ENCODE assay signal across 17 cellular contexts in genomic region chr6:33752139-33753015, GRCh38. TPM values are rescaled to one million over a fixed set of nuclear protein-coding genes. Genes with fewer than 3 reads are reported as not detected.
A peak's percentile ranks its signal among the peaks of the same experiment; 100 is the strongest.
DNase-seq lines count a peak whose midpoint lies in the region; ATAC-seq, FAIRE-seq and TF ChIP-seq lines count a peak whose summit lies in the region.
"Had no signal": no experiment of that assay in that cellular context is flagged by ENCODE, and none has a peak within 500 bp of the region (broad histone marks: within the 10 kb centered on the region; RNA-seq: fewer than 3 reads in every experiment).

No MANE protein-coding gene starts in this region.

- H3K9ac ChIP-seq in HepG2 (ENCODE audit: insufficient read depth, low read depth, low read length), result no peak overlapping the region
- no peak overlapping the region for H3K9ac ChIP-seq in endodermal cell (ENCODE audit: extremely low read depth, low read length, poor library complexity, severe bottlenecking)

- DNase-seq in HepG2 (ENCODE audit: low spot score) (no peak), right lobe of liver (no peak), NCI-H345 treated with DMSO at 0.1 percent for 48 hours (lab: John Stamatoyannopoulos, UW; ENCODE audit: unreplicated experiment) (peak; percentile 96), endodermal cell (no peak), H54 (ENCODE audit: insufficient read length, low spot score) (no peak), esophagus muscularis mucosa (ENCODE audit: extremely low spot score) (no peak)
- DNase-seq: activated CD4-positive, alpha-beta T cell treated with anti-CD3 and anti-CD28 coated beads, Interleukin-2, amount 50 U/mL, for 1 hour; activated effector memory CD4-positive, alpha-beta T cell treated with Interleukin-2 at 50 U/mL for 16 hours; NCI-H774 had no signal

- no peak for TF ChIP-seq RAD21 in HepG2 (CRISPR knock-in tag; IDR thresholded peaks at IDR 0.05)

- BruUV-seq in HepG2 (replicated peaks; lab: Mats Ljungman, UMichigan), result no TSS peak

- no peaks in the 10 kb centered on the region for H3K79me2 ChIP-seq in HepG2 (ENCODE audit: insufficient read depth, low read length)

- no peaks in the 10 kb centered on the region for H3K36me3 ChIP-seq in HepG2 (replicated peaks in 1 of 2; ENCODE audit: control insufficient read depth in 1 of 2, insufficient read depth in 2 of 2, low read length in 2 of 2)
- no peaks in the 10 kb centered on the region for H3K36me3 ChIP-seq in right lobe of liver
- no peaks in the 10 kb centered on the region for H3K36me3 ChIP-seq in endodermal cell (ENCODE audit: control insufficient read depth, insufficient read depth, low read length)
- no peaks in the 10 kb centered on the region for H3K36me3 ChIP-seq in esophagus muscularis mucosa

- 19% methylated on average over 6 of the region's 7 CpGs for WGBS in HepG2 (ENCODE audit: low lambda C conversion rate)
- 80% methylated on average over 1 of the region's 7 CpGs for WGBS in right lobe of liver (ENCODE audit: insufficient coverage, low coverage, low lambda C conversion rate, missing lambda C conversion rate)
- 89 to 94% methylated on average over 6 to 7 of the region's 7 CpGs for WGBS in endodermal cell (ENCODE audit: insufficient coverage in 1 of 2, insufficient read length in 1 of 2), 2 experiments
- WGBS in esophagus muscularis mucosa, result 87% methylated on average over 6 of the region's 7 CpGs

- H3K4me3 Mint-ChIP-seq in endodermal cell, result no peak overlapping the region

- no peak for FAIRE-seq in HepG2 (lab: Jason Lieb, UNC)
- FAIRE-seq in H54 (lab: Jason Lieb, UNC), result no peak

- no peaks in the 10 kb centered on the region for H3K36me3 Mint-ChIP-seq in endodermal cell (ENCODE audit: low read depth)

- no peak for TF ChIP-seq EP300 in HepG2 (IDR thresholded peaks at IDR 0.05; ENCODE audit: low read depth in 2 of 2, low read length in 2 of 2)
- TF ChIP-seq EP300 in HepG2 (CRISPR knock-in tag; IDR thresholded peaks at IDR 0.05; ENCODE audit: borderline replicate concordance), result no peak
- TF ChIP-seq EP300 in esophagus muscularis mucosa (IDR thresholded peaks at IDR 0.05), result no peak

- CTCF ChIA-PET in HepG2 (lab: Yijun Ruan, JAX; ENCODE audit: low intra/inter-chr PET ratio, low total read pairs), result no interaction called here

- no peaks in the 10 kb centered on the region for H3K9me3 Mint-ChIP-seq in endodermal cell

- 0 out of 2 replicates have a peak overlapping the region, but pooled peaks have one; percentile 3 for H3K4me2 ChIP-seq in HepG2 (ENCODE audit: low read depth, low read length)

- in situ Hi-C loops in HepG2 (cut with HindIII; ENCODE audit: extremely low pct_ligation_motif_present, low pct_unique_long_range_greater_than_20kb), result no loop called here

- TF ChIP-seq CTCF in HepG2 (CRISPR knock-in tag; IDR thresholded peaks at IDR 0.05), result no peak
- no peak for TF ChIP-seq CTCF in right lobe of liver (IDR thresholded peaks at IDR 0.05)
- no peak for TF ChIP-seq CTCF in endodermal cell (conservative IDR thresholded peaks at IDR 0.05)
- no peak for TF ChIP-seq CTCF in esophagus muscularis mucosa (IDR thresholded peaks at IDR 0.05)

- H3K27me3 Mint-ChIP-seq in endodermal cell (ENCODE audit: insufficient read depth), result peaks cover 6% of the 10 kb centered on the region

- H2AFZ ChIP-seq in HepG2 (ENCODE audit: low read length), result no peak overlapping the region

- H3K27me3 ChIP-seq in HepG2 (ENCODE audit: control insufficient read depth in 1 of 2, insufficient read depth in 2 of 2, low read length in 2 of 2) (peaks cover 4 to 25% of the 10 kb centered on the region in 2 experiments; a peak in 4 of 5 replicates), right lobe of liver (no peaks in the 10 kb centered on the region), endodermal cell (ENCODE audit: control insufficient read depth, insufficient read depth, low read length, poor library complexity, severe bottlenecking) (no peaks in the 10 kb centered on the region), esophagus muscularis mucosa (peaks cover 0 to 6% (median 1%) of the 10 kb centered on the region in 4 donors)

- H3K4me1 Mint-ChIP-seq in endodermal cell, result peaks cover 33% of the 10 kb centered on the region

- ATAC-seq in HepG2 (peak; percentile 33), right lobe of liver (no peak), GM18861 (IDR thresholded peaks at IDR 0.05; ENCODE audit: unreplicated experiment) (no peak), GM18520 (IDR thresholded peaks at IDR 0.05; ENCODE audit: unreplicated experiment) (no peak)

- TF ChIP-seq POLR2A in HepG2 (IDR thresholded peaks at IDR 0.05; ENCODE audit: insufficient read depth in 1 of 2, low read depth in 2 of 2, low read length in 2 of 2), result no peak
- no peak for TF ChIP-seq POLR2A in right lobe of liver (IDR thresholded peaks at IDR 0.05)
- TF ChIP-seq POLR2A in H54 (IDR thresholded peaks at IDR 0.05; ENCODE audit: low read depth, low read length), result no peak
- no peak for TF ChIP-seq POLR2A in esophagus muscularis mucosa (IDR thresholded peaks at IDR 0.05; ENCODE audit: low read depth)

- H3K4me1 ChIP-seq in HepG2 (ENCODE audit: insufficient read depth, low read length) (peaks cover 32% of the 10 kb centered on the region), right lobe of liver (peaks cover 0 to 17% (median 4%) of the 10 kb centered on the region in 4 donors), endodermal cell (ENCODE audit: control insufficient read depth, insufficient read depth, low read length) (peaks cover 23% of the 10 kb centered on the region), esophagus muscularis mucosa (no peaks in the 10 kb centered on the region)

- no peak overlapping the region for H3K27ac Mint-ChIP-seq in endodermal cell

- no peak overlapping the region for H3K27ac ChIP-seq in HepG2 (ENCODE audit: extremely low read length, insufficient read depth, low read length)
- H3K27ac ChIP-seq in right lobe of liver, result no peak overlapping the region
- peak overlapping the region; percentile 55 for H3K27ac ChIP-seq in endodermal cell (ENCODE audit: low read depth, low read length)
- H3K27ac ChIP-seq in esophagus muscularis mucosa (replicated peaks in 1 of 4), result no peak overlapping the region
- H3K27ac ChIP-seq: epithelial cell of prostate had no signal

- POLR2A ChIA-PET in HepG2 (lab: Yijun Ruan, JAX), result interaction anchor here (2.3 to 2.5 kb wide), 2 partner anchors 8 to 41 kb away, joined by 17 to 39 read pairs; partner anchors contain the start of gene UQCC2

- H3K4me3 ChIP-seq in HepG2 (replicated peaks in 1 of 3; ENCODE audit: insufficient read depth in 1 of 3, low read depth in 2 of 3, low read length in 3 of 3) (no peak overlapping the region), right lobe of liver (no peak overlapping the region), endodermal cell (ENCODE audit: low read length) (no peak overlapping the region), esophagus muscularis mucosa (no peak overlapping the region)

- H3K9me3 ChIP-seq in HepG2 (ENCODE audit: low read length), result no peaks in the 10 kb centered on the region
- H3K9me3 ChIP-seq in right lobe of liver, result no peaks in the 10 kb centered on the region
- no peaks in the 10 kb centered on the region for H3K9me3 ChIP-seq in endodermal cell (ENCODE audit: control insufficient read depth, low read length)
- H3K9me3 ChIP-seq in esophagus muscularis mucosa, result no peaks in the 10 kb centered on the region

- intact Hi-C loops in HepG2 (cut with micrococcal nuclease; ENCODE audit: unreplicated experiment) (no loop called here), right lobe of liver (cut with DNase I) (no loop called here), esophagus muscularis mucosa (cut with DNase I) (no loop called here)

- H4K20me1 ChIP-seq in HepG2 (ENCODE audit: insufficient read depth, low read length), result no peaks in the 10 kb centered on the region

RNA-seq across cellular contexts. Expression of gene IP6K3, which starts 5.7 kb away (rescaled TPM):
- 0.11 and 0.44 TPM in 2 replicates for total RNA-seq in HepG2 (2016; rRNA removed; fragmentation: Illumina TruSeq; extraction: Trizol)
- total RNA-seq in HepG2 (2016; cell fraction: cytosol; rRNA removed; fragmentation: Illumina TruSeq; extraction: Trizol; ENCODE audit: low read depth), result 0.18 and 0.40 TPM in 2 replicates
- total RNA-seq in HepG2 (2016; cell fraction: insoluble cytoplasmic fraction; rRNA removed; fragmentation: Illumina TruSeq; extraction: Trizol), result 0.28 and 0.52 TPM in 2 replicates
- total RNA-seq in HepG2 (2016; cell fraction: membrane; rRNA removed; fragmentation: Illumina TruSeq; extraction: Trizol), result 0.17 TPM in 1 of 2 replicates, not detected in the other
- total RNA-seq in HepG2 (2016; cell fraction: nucleus; rRNA removed; fragmentation: Illumina TruSeq; extraction: Trizol), result 0.53 TPM in 2 replicates
- 0.18 and 0.48 TPM in 2 replicates for polyA plus RNA-seq in HepG2 (2011; rRNA removed)
- polyA plus RNA-seq in HepG2 (2011; cell fraction: cytosol; rRNA removed), result 0.16 and 0.22 TPM in 2 replicates
- polyA plus RNA-seq in HepG2 (2011; cell fraction: nucleus; rRNA removed), result 0.63 and 0.76 TPM in 2 replicates
- 0.13 TPM in 1 of 2 replicates, not detected in the other for polyA plus RNA-seq in HepG2 (2012)
- 0.20 and 0.21 TPM in 2 replicates for polyA plus RNA-seq in HepG2 (2016; cell fraction: cytosol; fragmentation: Illumina TruSeq; extraction: Trizol; ENCODE audit: low read depth)
- polyA plus RNA-seq in HepG2 (2016; cell fraction: insoluble cytoplasmic fraction; fragmentation: Illumina TruSeq; extraction: Trizol; ENCODE audit: low read depth), result 0.20 and 0.22 TPM in 2 replicates
- polyA plus RNA-seq in HepG2 (2016; cell fraction: membrane; fragmentation: Illumina TruSeq; extraction: Trizol; ENCODE audit: low read depth), result 0.86 TPM in 1 of 2 replicates, not detected in the other
- polyA plus RNA-seq in HepG2 (2016; cell fraction: nucleus; fragmentation: Illumina TruSeq; extraction: Trizol; ENCODE audit: insufficient read depth, low read depth), result 0.40 and 0.75 TPM in 2 replicates
- 0.18 TPM in 1 of 2 replicates, not detected in the other for polyA minus RNA-seq in HepG2 (2011; rRNA and poly(A)+ RNA removed; ENCODE audit: low replicate concordance)
- polyA minus RNA-seq in HepG2 (2011; cell fraction: cytosol; rRNA and poly(A)+ RNA removed), result 0.30 TPM in 1 of 2 replicates, not detected in the other
- polyA minus RNA-seq in HepG2 (2011; cell fraction: nucleus; rRNA and poly(A)+ RNA removed), result 0.62 TPM in 1 of 2 replicates, not detected in the other
- total RNA-seq in right lobe of liver, result 10 to 100 TPM in 3 of 6 experiments, 1 to 10 TPM in 3; 4.8 to 28.0 (median 9.7) TPM
- not detected for total RNA-seq in endodermal cell
- 1.1 TPM for polyA plus RNA-seq in endodermal cell (2013, experiment 1 of 2)
- polyA plus RNA-seq in endodermal cell (2013, experiment 2 of 2), result 2.3 TPM
- total RNA-seq in esophagus muscularis mucosa, result 1 to 10 TPM; 1.2 to 2.8 (median 1.7) TPM
- total RNA-seq: A673, HT1080, temporal lobe had no signal

RNA-seq across cellular contexts. Expression of gene LEMD2, which starts 36.6 kb away (rescaled TPM):
- total RNA-seq in HepG2 (2016; rRNA removed; fragmentation: Illumina TruSeq; extraction: Trizol), result 17.9 and 45.2 TPM in 2 replicates
- total RNA-seq in HepG2 (2016; cell fraction: cytosol; rRNA removed; fragmentation: Illumina TruSeq; extraction: Trizol; ENCODE audit: low read depth), result 14.2 and 15.8 TPM in 2 replicates
- total RNA-seq in HepG2 (2016; cell fraction: insoluble cytoplasmic fraction; rRNA removed; fragmentation: Illumina TruSeq; extraction: Trizol), result 16.3 and 48.1 TPM in 2 replicates
- 19.9 and 22.2 TPM in 2 replicates for total RNA-seq in HepG2 (2016; cell fraction: membrane; rRNA removed; fragmentation: Illumina TruSeq; extraction: Trizol)
- total RNA-seq in HepG2 (2016; cell fraction: nucleus; rRNA removed; fragmentation: Illumina TruSeq; extraction: Trizol), result 44.0 and 55.5 TPM in 2 replicates
- polyA plus RNA-seq in HepG2 (2011; rRNA removed), result 62.9 and 76.2 TPM in 2 replicates
- polyA plus RNA-seq in HepG2 (2011; cell fraction: cytosol; rRNA removed), result 45.0 and 49.7 TPM in 2 replicates
- 115 and 140 TPM in 2 replicates for polyA plus RNA-seq in HepG2 (2011; cell fraction: nucleus; rRNA removed)
- 46.9 and 65.3 TPM in 2 replicates for polyA plus RNA-seq in HepG2 (2012)
- 6.6 and 7.4 TPM in 2 replicates for polyA plus RNA-seq in HepG2 (2016; cell fraction: cytosol; fragmentation: Illumina TruSeq; extraction: Trizol; ENCODE audit: low read depth)
- polyA plus RNA-seq in HepG2 (2016; cell fraction: insoluble cytoplasmic fraction; fragmentation: Illumina TruSeq; extraction: Trizol; ENCODE audit: low read depth), result 14.0 and 18.6 TPM in 2 replicates
- 12.6 and 12.8 TPM in 2 replicates for polyA plus RNA-seq in HepG2 (2016; cell fraction: membrane; fragmentation: Illumina TruSeq; extraction: Trizol; ENCODE audit: low read depth)
- 87.5 and 97.1 TPM in 2 replicates for polyA plus RNA-seq in HepG2 (2016; cell fraction: nucleus; fragmentation: Illumina TruSeq; extraction: Trizol; ENCODE audit: insufficient read depth, low read depth)
- polyA minus RNA-seq in HepG2 (2011; rRNA and poly(A)+ RNA removed; ENCODE audit: low replicate concordance), result 43.4 and 90.0 TPM in 2 replicates
- 30.7 and 35.8 TPM in 2 replicates for polyA minus RNA-seq in HepG2 (2011; cell fraction: cytosol; rRNA and poly(A)+ RNA removed)
- polyA minus RNA-seq in HepG2 (2011; cell fraction: nucleus; rRNA and poly(A)+ RNA removed), result 80.9 and 103 TPM in 2 replicates
- total RNA-seq in right lobe of liver, result 10 to 100 TPM; 17.8 to 28.0 (median 21.8) TPM
- 10 to 100 TPM; 62.0 to 75.8 TPM for total RNA-seq in endodermal cell
- polyA plus RNA-seq in endodermal cell (2013, experiment 1 of 2), result 72.5 TPM
- 67.0 TPM for polyA plus RNA-seq in endodermal cell (2013, experiment 2 of 2)
- total RNA-seq in esophagus muscularis mucosa, result 10 to 100 TPM; 36.4 to 65.3 (median 55.4) TPM

RNA-seq across cellular contexts. Expression of gene UQCC2, which starts 40.9 kb away (rescaled TPM):
- total RNA-seq in HepG2 (2016; rRNA removed; fragmentation: Illumina TruSeq; extraction: Trizol) (238 and 273 TPM in 2 replicates), right lobe of liver (10 to 100 TPM; 23.7 to 38.4 (median 31.5) TPM), endodermal cell (100 to 1,000 TPM; 120 to 174 TPM), esophagus muscularis mucosa (10 to 100 TPM in 3 of 4 donors, 1 to 10 TPM in 1; 9.4 to 22.2 (median 14.7) TPM)
- total RNA-seq in HepG2 (2016; cell fraction: cytosol; rRNA removed; fragmentation: Illumina TruSeq; extraction: Trizol; ENCODE audit: low read depth), result 120 and 154 TPM in 2 replicates
- 223 and 303 TPM in 2 replicates for total RNA-seq in HepG2 (2016; cell fraction: insoluble cytoplasmic fraction; rRNA removed; fragmentation: Illumina TruSeq; extraction: Trizol)
- total RNA-seq in HepG2 (2016; cell fraction: membrane; rRNA removed; fragmentation: Illumina TruSeq; extraction: Trizol), result 160 and 207 TPM in 2 replicates
- total RNA-seq in HepG2 (2016; cell fraction: nucleus; rRNA removed; fragmentation: Illumina TruSeq; extraction: Trizol), result 53.9 and 66.5 TPM in 2 replicates
- polyA plus RNA-seq in HepG2 (2011; rRNA removed), result 82.4 and 83.3 TPM in 2 replicates
- 43.2 and 56.5 TPM in 2 replicates for polyA plus RNA-seq in HepG2 (2011; cell fraction: cytosol; rRNA removed)
- polyA plus RNA-seq in HepG2 (2011; cell fraction: nucleus; rRNA removed), result 25.4 and 25.6 TPM in 2 replicates
- polyA plus RNA-seq in HepG2 (2012), result 134 and 138 TPM in 2 replicates
- polyA plus RNA-seq in HepG2 (2016; cell fraction: cytosol; fragmentation: Illumina TruSeq; extraction: Trizol; ENCODE audit: low read depth), result 161 and 200 TPM in 2 replicates
- 261 and 288 TPM in 2 replicates for polyA plus RNA-seq in HepG2 (2016; cell fraction: insoluble cytoplasmic fraction; fragmentation: Illumina TruSeq; extraction: Trizol; ENCODE audit: low read depth)
- polyA plus RNA-seq in HepG2 (2016; cell fraction: membrane; fragmentation: Illumina TruSeq; extraction: Trizol; ENCODE audit: low read depth), result 151 and 202 TPM in 2 replicates
- 129 and 150 TPM in 2 replicates for polyA plus RNA-seq in HepG2 (2016; cell fraction: nucleus; fragmentation: Illumina TruSeq; extraction: Trizol; ENCODE audit: insufficient read depth, low read depth)
- polyA minus RNA-seq in HepG2 (2011; rRNA and poly(A)+ RNA removed; ENCODE audit: low replicate concordance), result 13.1 and 30.2 TPM in 2 replicates
- polyA minus RNA-seq in HepG2 (2011; cell fraction: cytosol; rRNA and poly(A)+ RNA removed), result 12.8 and 21.1 TPM in 2 replicates
- polyA minus RNA-seq in HepG2 (2011; cell fraction: nucleus; rRNA and poly(A)+ RNA removed), result 17.4 and 19.8 TPM in 2 replicates
- 170 TPM for polyA plus RNA-seq in endodermal cell (2013, experiment 1 of 2)
- polyA plus RNA-seq in endodermal cell (2013, experiment 2 of 2), result 163 TPM

RNA-seq across cellular contexts. Expression of gene MLN, which starts 51.4 kb away (rescaled TPM):
- not detected in 2 replicates for total RNA-seq in HepG2 (2016; rRNA removed; fragmentation: Illumina TruSeq; extraction: Trizol)
- total RNA-seq in HepG2 (2016; cell fraction: cytosol; rRNA removed; fragmentation: Illumina TruSeq; extraction: Trizol; ENCODE audit: low read depth), result not detected in 2 replicates
- not detected in 2 replicates for total RNA-seq in HepG2 (2016; cell fraction: insoluble cytoplasmic fraction; rRNA removed; fragmentation: Illumina TruSeq; extraction: Trizol)
- not detected in 2 replicates for total RNA-seq in HepG2 (2016; cell fraction: membrane; rRNA removed; fragmentation: Illumina TruSeq; extraction: Trizol)
- total RNA-seq in HepG2 (2016; cell fraction: nucleus; rRNA removed; fragmentation: Illumina TruSeq; extraction: Trizol), result not detected in 2 replicates
- polyA plus RNA-seq in HepG2 (2011; rRNA removed), result not detected in 2 replicates
- not detected in 2 replicates for polyA plus RNA-seq in HepG2 (2011; cell fraction: cytosol; rRNA removed)
- not detected in 2 replicates for polyA plus RNA-seq in HepG2 (2011; cell fraction: nucleus; rRNA removed)
- polyA plus RNA-seq in HepG2 (2012), result not detected in 2 replicates
- polyA plus RNA-seq in HepG2 (2016; cell fraction: cytosol; fragmentation: Illumina TruSeq; extraction: Trizol; ENCODE audit: low read depth), result not detected in 2 replicates
- polyA plus RNA-seq in HepG2 (2016; cell fraction: insoluble cytoplasmic fraction; fragmentation: Illumina TruSeq; extraction: Trizol; ENCODE audit: low read depth), result not detected in 2 replicates
- not detected in 2 replicates for polyA plus RNA-seq in HepG2 (2016; cell fraction: membrane; fragmentation: Illumina TruSeq; extraction: Trizol; ENCODE audit: low read depth)
- polyA plus RNA-seq in HepG2 (2016; cell fraction: nucleus; fragmentation: Illumina TruSeq; extraction: Trizol; ENCODE audit: insufficient read depth, low read depth), result not detected in 2 replicates
- not detected in 2 replicates for polyA minus RNA-seq in HepG2 (2011; rRNA and poly(A)+ RNA removed; ENCODE audit: low replicate concordance)
- polyA minus RNA-seq in HepG2 (2011; cell fraction: cytosol; rRNA and poly(A)+ RNA removed), result not detected in 2 replicates
- polyA minus RNA-seq in HepG2 (2011; cell fraction: nucleus; rRNA and poly(A)+ RNA removed), result not detected in 2 replicates
- not detected for total RNA-seq in right lobe of liver
- total RNA-seq in endodermal cell, result not detected
- not detected for polyA plus RNA-seq in endodermal cell (2013, experiment 1 of 2)
- not detected for polyA plus RNA-seq in endodermal cell (2013, experiment 2 of 2)
- not detected for total RNA-seq in esophagus muscularis mucosa
- total RNA-seq: A673, G401, HT1080, mesenteric fat pad, temporal lobe had no signal
